Comparison of ENCODE assay signal across 7 cellular contexts in the genomic region with DNA sequence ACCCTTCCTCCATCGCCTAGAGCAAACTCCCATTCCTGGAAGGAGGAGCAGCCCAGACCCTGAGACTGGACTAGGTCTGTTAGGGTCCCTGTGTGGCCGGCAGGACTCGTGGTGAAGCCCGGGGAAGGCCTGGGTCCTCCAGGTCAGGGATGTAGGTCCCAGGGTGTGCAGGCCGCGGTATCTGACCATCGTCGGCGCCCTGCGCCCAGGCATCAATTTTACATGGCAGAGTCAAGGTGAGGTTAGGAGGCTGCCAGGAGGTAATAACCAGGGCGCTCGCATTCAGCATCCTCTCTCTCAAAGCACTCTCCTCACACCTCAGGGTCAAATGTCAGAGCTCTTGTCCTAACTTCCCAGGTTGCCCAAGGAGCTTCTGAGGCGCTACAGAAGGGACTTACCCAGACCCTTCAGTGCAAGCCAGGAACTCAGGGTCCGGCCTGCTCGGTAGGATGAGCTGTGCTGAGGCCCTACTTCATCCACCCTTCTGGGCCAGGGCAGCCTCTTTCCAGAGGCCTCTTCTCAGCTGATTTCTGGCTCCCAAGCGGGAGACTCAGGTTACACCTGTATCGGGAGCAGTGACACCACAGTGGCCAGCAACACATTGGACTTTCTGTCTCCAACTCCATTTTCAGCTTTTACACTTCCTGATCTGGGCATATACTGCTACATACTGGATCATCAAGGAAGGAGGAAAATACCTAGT. TPM values are rescaled to one million over a fixed set of nuclear protein-coding genes. Genes with fewer than 3 reads are reported as not detected.
A peak's percentile ranks its signal among the peaks of the same experiment; 100 is the strongest.
DNase-seq lines count a peak whose midpoint lies in the region; ATAC-seq and TF ChIP-seq lines count a peak whose summit lies in the region.

No MANE protein-coding gene starts in this region.

- H3K4me1 ChIP-seq in HAP-1 (peaks cover 24% of the 10 kb centered on the region), skeletal muscle tissue (ENCODE audit: control insufficient read depth in 3 of 3, insufficient read depth in 3 of 3, low read length in 3 of 3) (peaks cover 20 to 28% (median 23%) of the 10 kb centered on the region in 3 donors)

- in situ Hi-C loops in HAP-1 (cut with MboI; ENCODE audit: low sequenced_read_pairs) = loop anchor here (5.0 kb wide), 1 partner anchor 133 kb away; no protein-coding TSS in a partner anchor

- POLR2A ChIA-PET in T-cell (lab: Charles Lee) = interaction anchor here (0.6 to 1.6 kb wide), 6 partner anchors 9 to 133 kb away, joined by 3 to 8 read pairs (median 4); partner anchors contain the start of gene CAPG (in 1 of the 2)

- H3K9me3 ChIP-seq in HAP-1 (no peaks in the 10 kb centered on the region), skeletal muscle tissue (ENCODE audit: control insufficient read depth in 3 of 3, low read length in 3 of 3) (no peaks in the 10 kb centered on the region)

- CTCF ChIA-PET in T-cell (lab: Charles Lee) = interaction anchor here (0.6 to 4.5 kb wide), 16 partner anchors 10 to 176 kb away, joined by 3 to 65 read pairs (median 4); partner anchors contain the start of genes MAT2A (in 1 of the 2) and RNF181 (in 1 of the 2)

- H3K27ac ChIP-seq in skeletal muscle tissue (ENCODE audit: low read depth, low read length) = peak overlapping the region; percentile 89

- H3K36me3 ChIP-seq in HAP-1 (replicated peaks) (no peaks in the 10 kb centered on the region), skeletal muscle tissue (ENCODE audit: control insufficient read depth in 3 of 3, insufficient read depth in 3 of 3, low read length in 3 of 3) (peaks cover 0 to 2% (median 0%) of the 10 kb centered on the region in 3 donors)

- no peak for DNase-seq in HAP-1 (ENCODE audit: low spot score in 2 of 2)
- no peak for DNase-seq in T-cell
- DNase-seq in glutamatergic neuron = no peak
- DNase-seq in mesenteric fat pad (ENCODE audit: low spot score) = no peak
- no peak for DNase-seq in NCI-H1436 treated with DMSO at 0.1 percent for 48 hours (lab: John Stamatoyannopoulos, UW)
- no peak for DNase-seq in ureter (ENCODE audit: low spot score)

- H3K27me3 ChIP-seq in HAP-1 (ENCODE audit: low read depth) (no peaks in the 10 kb centered on the region), skeletal muscle tissue (ENCODE audit: control insufficient read depth in 3 of 3, insufficient read depth in 3 of 3, low read length in 3 of 3) (peaks cover 0 to under 1% (median 0%) of the 10 kb centered on the region in 3 donors)

- peak overlapping the region; percentile 90 to 93 (median 90) for H3K9ac ChIP-seq in skeletal muscle tissue (ENCODE audit: low read depth in 1 of 3, low read length in 3 of 3)

- H3K9me3 Mint-ChIP-seq in T-cell (no peaks in the 10 kb centered on the region), glutamatergic neuron (ENCODE audit: unreplicated experiment) (peaks cover 18% of the 10 kb centered on the region)

- H3K4me3 Mint-ChIP-seq in T-cell (peak overlapping the region; percentile 89 to 95 (median 92)), glutamatergic neuron (ENCODE audit: unreplicated experiment) (peak overlapping the region; percentile 81)

- H3K4me1 Mint-ChIP-seq in T-cell = peaks cover 26 to 27% (median 26%) of the 10 kb centered on the region in 3 donors
- peaks cover 37% of the 10 kb centered on the region for H3K4me1 Mint-ChIP-seq in glutamatergic neuron (ENCODE audit: low read depth, unreplicated experiment)

- H3K36me3 Mint-ChIP-seq in T-cell = no peaks in the 10 kb centered on the region
- H3K36me3 Mint-ChIP-seq in glutamatergic neuron (ENCODE audit: unreplicated experiment) = no peaks in the 10 kb centered on the region

- peak overlapping the region; percentile 97 to 99 for H3K27ac Mint-ChIP-seq in T-cell
- peak overlapping the region; percentile 88 for H3K27ac Mint-ChIP-seq in glutamatergic neuron (ENCODE audit: unreplicated experiment)

- no peak for ATAC-seq in T-cell (replicated peaks in 1 of 4)

- peaks cover 0 to 2% of the 10 kb centered on the region in 2 donors for H3K27me3 Mint-ChIP-seq in T-cell
- peaks cover 18% of the 10 kb centered on the region for H3K27me3 Mint-ChIP-seq in glutamatergic neuron (ENCODE audit: unreplicated experiment)

- no peak for TF ChIP-seq CTCF in glutamatergic neuron (IDR thresholded peaks at IDR 0.05; ENCODE audit: partially characterized antibody, unreplicated experiment)

- peak overlapping the region; percentile 65 for H3K4me3 ChIP-seq in HAP-1
- H3K4me3 ChIP-seq in skeletal muscle tissue (ENCODE audit: low read length in 3 of 3) = peak overlapping the region; percentile 89 to 96 (median 93)

RNA-seq across cellular contexts. Expression of gene SH2D6, which starts 0.6 kb away (rescaled TPM):
- total RNA-seq in T-cell (1 to 10 TPM in 1 of 5 donors, under 1 TPM in 3, not detected in 1; 0.49 to 1.1 (median 0.60) TPM), glutamatergic neuron (ENCODE audit: unreplicated experiment) (0.64 TPM), skeletal muscle tissue (not detected), mesenteric fat pad (not detected), ureter (0.75 TPM)

RNA-seq across cellular contexts. Expression of gene CAPG, which starts 9.0 kb away (rescaled TPM):
- total RNA-seq in T-cell = 10 to 100 TPM; 30.1 to 71.7 (median 41.2) TPM
- 15.5 TPM for total RNA-seq in glutamatergic neuron (ENCODE audit: unreplicated experiment)
- total RNA-seq in skeletal muscle tissue = 22.4 TPM
- total RNA-seq in mesenteric fat pad = 124 TPM
- total RNA-seq in ureter = 298 TPM
